ENCODE assay signal across 7 cellular contexts in genomic region chr5:15500326-15500958, GRCh38. TPM values are rescaled to one million over a fixed set of nuclear protein-coding genes. Genes with fewer than 3 reads are reported as not detected.
DNase-seq lines count a peak whose midpoint lies in the region; ATAC-seq, FAIRE-seq and TF ChIP-seq lines count a peak whose summit lies in the region.

No MANE protein-coding gene starts in this region.

- no peak for FAIRE-seq in keratinocyte (lab: Jason Lieb, UNC)

- peak overlapping the region; percentile 16 for H3K4me2 ChIP-seq in keratinocyte (ENCODE audit: control insufficient read depth, extremely low read depth, insufficient read depth, low read depth, low read length)

- no peak overlapping the region for H2AFZ ChIP-seq in keratinocyte (ENCODE audit: control insufficient read depth, low read length)

- H3K79me2 ChIP-seq in keratinocyte (ENCODE audit: control insufficient read depth, insufficient read depth, low read length), result no peaks in the 10 kb centered on the region

- TF ChIP-seq EP300 in stomach (IDR thresholded peaks at IDR 0.05), result no peak

- H3K9me1 ChIP-seq in keratinocyte (ENCODE audit: control insufficient read depth, extremely low read depth, insufficient read depth, low read length), result no peaks in the 10 kb centered on the region

- ATAC-seq in HG03354 (IDR thresholded peaks at IDR 0.05; ENCODE audit: poor library complexity, severe bottlenecking, unreplicated experiment), result peak; percentile 37
- ATAC-seq in HG03457 (IDR thresholded peaks at IDR 0.05; ENCODE audit: unreplicated experiment), result no peak

- 0 to 6% (median 2%) methylated on average over 10 to 61 of the region's 61 CpGs for WGBS in stomach, 5 donors

- no peak overlapping the region for H3K9ac ChIP-seq in keratinocyte (ENCODE audit: control insufficient read depth, extremely low read depth, insufficient read depth, low read length)

- dilution Hi-C loops in keratinocyte (cut with MboI; ENCODE audit: extremely low pct_ligation_motif_present, low sequenced_read_pairs), result no loop called here

- TF ChIP-seq POLR2A in stomach (IDR thresholded peaks at IDR 0.05), result no peak

- H3K36me3 ChIP-seq in brain microvascular endothelial cell (replicated peaks), result no peaks in the 10 kb centered on the region
- H3K36me3 ChIP-seq in keratinocyte (ENCODE audit: control insufficient read depth in 2 of 2, extremely low read depth in 1 of 2, insufficient read depth in 2 of 2, low read length in 2 of 2), result no peaks in the 10 kb centered on the region
- no peaks in the 10 kb centered on the region for H3K36me3 ChIP-seq in stomach

- H3K4me3 ChIP-seq in brain microvascular endothelial cell (ENCODE audit: low read depth, low read length) (peak overlapping the region; percentile 85), keratinocyte (ENCODE audit: control insufficient read depth in 2 of 3, extremely low read depth in 1 of 3, insufficient read depth in 2 of 3, low read depth in 1 of 3, low read length in 3 of 3) (no peak overlapping the region), stomach (peak overlapping the region; percentile 59 to 67 (median 64))

- DNase-seq in brain microvascular endothelial cell (peak; percentile 24), keratinocyte (ENCODE audit: low read depth, low spot score) (no peak), stomach (peak; percentile 26), GM19240 (ENCODE audit: insufficient read length, low spot score) (no peak), SW480 (ENCODE audit: low spot score) (no peak)

- no peaks in the 10 kb centered on the region for H3K27me3 ChIP-seq in brain microvascular endothelial cell (replicated peaks)
- H3K27me3 ChIP-seq in keratinocyte (ENCODE audit: control insufficient read depth, extremely low read depth, insufficient read depth, low read length), result peaks cover 22% of the 10 kb centered on the region
- peaks cover 3 to 26% (median 13%) of the 10 kb centered on the region in 3 donors for H3K27me3 ChIP-seq in stomach

- H4K20me1 ChIP-seq in keratinocyte (ENCODE audit: control insufficient read depth, extremely low read depth, insufficient read depth, low read length), result no peaks in the 10 kb centered on the region

- H3K27ac ChIP-seq in brain microvascular endothelial cell (peak overlapping the region; percentile 53), keratinocyte (ENCODE audit: control insufficient read depth, insufficient read depth, low read length) (no peak overlapping the region), stomach (peak overlapping the region; percentile 75 to 87 (median 84))

- in situ Hi-C loops in brain microvascular endothelial cell (cut with HindIII; ENCODE audit: low pct_ligation_motif_present, low sequenced_read_pairs), result no loop called here

- H3K4me1 ChIP-seq in keratinocyte (ENCODE audit: control insufficient read depth, extremely low read depth, insufficient read depth, low read length), result no peaks in the 10 kb centered on the region
- H3K4me1 ChIP-seq in stomach, result peaks cover 0 to 29% (median 7%) of the 10 kb centered on the region in 4 donors

- no peak for TF ChIP-seq CTCF in brain microvascular endothelial cell (IDR thresholded peaks at IDR 0.05; ENCODE audit: low read depth, low read length, missing control alignments)
- no peak for TF ChIP-seq CTCF in keratinocyte (optimal IDR thresholded peaks at IDR 0.05 in 1 of 3, IDR thresholded peaks at IDR 0.05 in 1 of 3, conservative IDR thresholded peaks at IDR 0.05 in 1 of 3; ENCODE audit: extremely low read depth in 1 of 3, insufficient read depth in 2 of 3, low read length in 3 of 3)
- TF ChIP-seq CTCF in stomach (IDR thresholded peaks at IDR 0.05), result no peak

- H3K9me3 ChIP-seq in keratinocyte (ENCODE audit: control insufficient read depth, low read depth, low read length) (no peaks in the 10 kb centered on the region), stomach (no peaks in the 10 kb centered on the region)

- intact Hi-C loops in stomach (cut with DNase I; ENCODE audit: low total_unique reads), result no loop called here

RNA-seq across cellular contexts. Expression of gene FBXL7, which starts 0.5 kb away (rescaled TPM):
- 0.15 to 0.29 TPM (median 0.22 TPM) in 3 replicates for polyA plus RNA-seq in keratinocyte
- polyA plus RNA-seq in keratinocyte (2011; ENCODE audit: low read depth), result not detected
- polyA plus RNA-seq in keratinocyte (2011; cell fraction: cytosol; rRNA removed), result 0.17 and 0.23 TPM in 2 replicates
- 0.34 and 0.48 TPM in 2 replicates for polyA plus RNA-seq in keratinocyte (2011; cell fraction: nucleus; rRNA removed)
- polyA plus RNA-seq in keratinocyte (2012; ENCODE audit: low replicate concordance), result 0.04 and 0.22 TPM in 2 replicates
- polyA minus RNA-seq in keratinocyte, result 0.30 to 0.48 TPM (median 0.40 TPM) in 3 replicates
- not detected for polyA minus RNA-seq in keratinocyte (2011; cell fraction: cytosol; rRNA and poly(A)+ RNA removed)
- 0.42 and 0.54 TPM in 2 replicates for polyA minus RNA-seq in keratinocyte (2011; cell fraction: nucleus; rRNA and poly(A)+ RNA removed)
- 10 to 100 TPM in 2 of 5 donors, 1 to 10 TPM in 3; 4.1 to 17.1 (median 7.9) TPM for total RNA-seq in stomach
- 1 to 10 TPM; 3.6 to 9.8 (median 5.7) TPM for polyA plus RNA-seq in stomach

Comparison
In these comparisons a context has a peak if more than half of its experiments do, and no peak if none do; other contexts are left out.
1. DNase-seq: peak in brain microvascular endothelial cell (single experiment) and stomach (single experiment); none in keratinocyte (single experiment), GM19240 (single experiment) and SW480 (single experiment).
2. H3K4me3 ChIP-seq: peak in brain microvascular endothelial cell (single experiment) and stomach (4 of 4); none in keratinocyte (0 of 3).